Comparison of ENCODE assay signal across 20 cellular contexts in the genomic region with DNA sequence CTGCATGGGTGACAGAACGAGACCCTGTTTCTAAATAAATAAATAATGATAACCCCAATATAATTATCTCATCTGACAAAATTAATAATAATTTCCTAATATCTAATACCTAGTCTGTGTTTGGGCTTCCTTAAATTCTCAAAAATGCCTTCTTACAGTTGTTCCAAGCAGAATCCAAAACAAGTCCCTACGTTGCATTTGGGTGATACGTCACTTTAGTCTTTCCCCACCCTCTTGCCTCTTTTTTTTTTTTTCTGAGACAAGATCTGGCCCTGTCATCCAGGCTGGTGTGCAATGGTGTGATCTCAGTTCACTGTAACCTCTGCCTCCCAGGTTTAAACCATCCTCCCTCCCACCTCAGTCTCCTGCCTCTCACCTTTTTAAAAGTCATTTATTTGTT. TPM values are rescaled to one million over a fixed set of nuclear protein-coding genes. Genes with fewer than 3 reads are reported as not detected.
A peak's percentile ranks its signal among the peaks of the same experiment; 100 is the strongest.
DNase-seq lines count a peak whose midpoint lies in the region; ATAC-seq, FAIRE-seq and TF ChIP-seq lines count a peak whose summit lies in the region.
"Had no signal": no experiment of that assay in that cellular context is flagged by ENCODE, and none has a peak within 500 bp of the region (broad histone marks: within the 10 kb centered on the region; RNA-seq: fewer than 3 reads in every experiment).

No MANE protein-coding gene starts in this region.

- peaks cover 7% of the 10 kb centered on the region for H3K4me1 ChIP-seq in IMR-90 (ENCODE audit: control insufficient read depth, insufficient read depth, low read length)
- H3K4me1 ChIP-seq in K562 (replicated peaks in 1 of 2; ENCODE audit: control insufficient read depth in 2 of 2, insufficient read depth in 2 of 2, low read length in 2 of 2) = peaks cover 3 to 5% of the 10 kb centered on the region in 2 experiments; a peak in 3 of 5 replicates
- no peaks in the 10 kb centered on the region for H3K4me1 ChIP-seq in trophoblast cell (ENCODE audit: control insufficient read depth in 1 of 2, insufficient read depth in 2 of 2, low read length in 2 of 2)

- no peak overlapping the region for H3K4ac ChIP-seq in IMR-90 (ENCODE audit: low read depth, low read length)
- peak overlapping the region; percentile 75 for H3K4ac ChIP-seq in trophoblast cell (ENCODE audit: low read depth, low read length)

- H2BK15ac ChIP-seq in IMR-90 (ENCODE audit: low read depth, low read length) = no peak overlapping the region

- H2AFZ ChIP-seq in IMR-90 (replicated peaks; ENCODE audit: low read length, poor library complexity) (no peak overlapping the region), K562 (ENCODE audit: low read depth, low read length) (no peak overlapping the region), trophoblast cell (ENCODE audit: insufficient read depth, low read length, poor library complexity) (no peak overlapping the region)

- no peaks in the 10 kb centered on the region for H3K27me3 ChIP-seq in IMR-90 (ENCODE audit: control insufficient read depth, insufficient read depth, low read length)
- no peaks in the 10 kb centered on the region for H3K27me3 ChIP-seq in K562 (ENCODE audit: control insufficient read depth in 2 of 2, insufficient read depth in 2 of 2, low read length in 2 of 2)
- no peaks in the 10 kb centered on the region for H3K27me3 ChIP-seq in trophoblast cell (ENCODE audit: insufficient read depth, low read length)
- H3K27me3 ChIP-seq: BE2C had no signal

- dilution Hi-C loops in IMR-90 (cut with HindIII; ENCODE audit: low sequenced_read_pairs, unreplicated experiment) = no loop called here

- no CpG with 5 or more reads among the region's 3 CpGs for WGBS in IMR-90 (ENCODE audit: extremely low coverage in 2 of 2, insufficient read length in 1 of 2), 2 experiments
- WGBS in K562 (ENCODE audit: insufficient coverage, low coverage, missing lambda C conversion rate) = 43% methylated on average over 3 of the region's 3 CpGs
- WGBS in trophoblast cell (ENCODE audit: extremely low coverage, insufficient coverage, insufficient read length) = no CpG with 5 or more reads among the region's 3 CpGs

- no peak overlapping the region for H4K5ac ChIP-seq in IMR-90 (ENCODE audit: low read depth, low read length)

- H2BK120ac ChIP-seq in IMR-90 (ENCODE audit: low read depth, low read length) (no peak overlapping the region), trophoblast cell (ENCODE audit: insufficient read depth, low read length, poor library complexity) (no peak overlapping the region)

- ATAC-seq in IMR-90 (ENCODE audit: low read depth) (no peak), K562 (peak; percentile 89), GM18520 (IDR thresholded peaks at IDR 0.05; ENCODE audit: unreplicated experiment) (no peak)

- H3K36me3 ChIP-seq in IMR-90 (ENCODE audit: control insufficient read depth, insufficient read depth, low read length) (peaks cover 7% of the 10 kb centered on the region), K562 (ENCODE audit: control insufficient read depth, insufficient read depth, low read length) (peaks cover 17% of the 10 kb centered on the region), trophoblast cell (ENCODE audit: control insufficient read depth in 1 of 2, insufficient read depth in 2 of 2, low read length in 2 of 2) (peaks cover 4 to 9% of the 10 kb centered on the region in 2 experiments)

- H3K27ac ChIP-seq in IMR-90 (ENCODE audit: insufficient read depth, low read length) (no peak overlapping the region), K562 (ENCODE audit: extremely low read depth, low read depth, low read length) (peak overlapping the region; percentile 32; the same call in 1 of the 3 replicates), trophoblast cell (ENCODE audit: low read depth, low read length) (no peak overlapping the region)
- H3K27ac ChIP-seq: HL-60 had no signal

- TF ChIP-seq POLR2A in IMR-90 (IDR thresholded peaks at IDR 0.05; ENCODE audit: low read depth, low read length) (no peak), K562 (conservative IDR thresholded peaks at IDR 0.05) (no peak)

- H3K79me1 ChIP-seq in IMR-90 (ENCODE audit: low read depth in 1 of 2, low read length in 2 of 2) (peaks cover 31 to 62% of the 10 kb centered on the region in 2 experiments), trophoblast cell (ENCODE audit: low read length) (no peaks in the 10 kb centered on the region)

- H4K91ac ChIP-seq in IMR-90 (ENCODE audit: insufficient read depth, low read depth, low read length) = no peak overlapping the region
- no peak overlapping the region for H4K91ac ChIP-seq in trophoblast cell (ENCODE audit: low read depth, low read length)

- H3K4me3 ChIP-seq in IMR-90 (ENCODE audit: insufficient read depth, low read depth, low read length) (no peak overlapping the region), K562 (no peak overlapping the region), trophoblast cell (ENCODE audit: low read depth, low read length) (no peak overlapping the region)
- H3K4me3 ChIP-seq: HAP-1 had no signal

- H2AK9ac ChIP-seq in IMR-90 (replicated peaks; ENCODE audit: low read depth, low read length, poor library complexity) = no peak overlapping the region

- H3K23ac ChIP-seq in IMR-90 (ENCODE audit: low read depth, low read length) (peak overlapping the region; percentile 37; the same call in 1 of the 2 replicates), trophoblast cell (ENCODE audit: low read length) (no peak overlapping the region)

- H2BK12ac ChIP-seq in trophoblast cell (ENCODE audit: low read length) = no peak overlapping the region

- H4K8ac ChIP-seq in IMR-90 (ENCODE audit: low read depth in 2 of 2, low read length in 2 of 2) (no peak overlapping the region), trophoblast cell (ENCODE audit: low read depth, low read length) (no peak overlapping the region)

- H2BK5ac ChIP-seq in IMR-90 (ENCODE audit: low read depth, low read length, poor library complexity, severe bottlenecking) = no peak overlapping the region
- no peak overlapping the region for H2BK5ac ChIP-seq in trophoblast cell (ENCODE audit: low read depth, low read length, poor library complexity)

- H3K14ac ChIP-seq in IMR-90 (replicated peaks; ENCODE audit: low read depth, low read length) = no peak overlapping the region
- H3K14ac ChIP-seq in trophoblast cell (ENCODE audit: low read length) = no peak overlapping the region

- no peak overlapping the region for H3K9ac ChIP-seq in IMR-90 (ENCODE audit: low read depth, low read length)
- no peak overlapping the region for H3K9ac ChIP-seq in K562 (ENCODE audit: insufficient read depth in 1 of 2, low read depth in 2 of 2, low read length in 2 of 2)
- H3K9ac ChIP-seq in trophoblast cell (ENCODE audit: low read length) = no peak overlapping the region

- H3K9me1 ChIP-seq in IMR-90 (ENCODE audit: insufficient read depth, low read length) = peaks cover 11% of the 10 kb centered on the region
- H3K9me1 ChIP-seq in K562 (ENCODE audit: control insufficient read depth, insufficient read depth, low read length) = no peaks in the 10 kb centered on the region

- TF ChIP-seq EP300 in K562 (IDR thresholded peaks at IDR 0.05; ENCODE audit: low read length) = no peak; the same call in 1 of the 2 replicates

- H3K56ac ChIP-seq in IMR-90 (ENCODE audit: extremely low read depth, insufficient read depth, low read length) = no peak overlapping the region

- in situ Hi-C loops in IMR-90 (cut with MboI; ENCODE audit: low sequenced_read_pairs) = no loop called here
- in situ Hi-C loops in K562 (cut with MboI) = no loop called here

- peaks cover 3% of the 10 kb centered on the region; the same call in 1 of the 2 replicates for H4K20me1 ChIP-seq in IMR-90 (ENCODE audit: insufficient read depth, low read length)
- H4K20me1 ChIP-seq in K562 (replicated peaks; ENCODE audit: control insufficient read depth, insufficient read depth, low read length) = no peaks in the 10 kb centered on the region

- intact Hi-C loops in IMR-90 (cut with micrococcal nuclease) (no loop called here), K562 (cut with micrococcal nuclease) (no loop called here)

- CTCF ChIA-PET in IMR-90 (lab: Yijun Ruan, JAX) = no interaction called here
- CTCF ChIA-PET in K562 (lab: Yijun Ruan, JAX; ENCODE audit: low intra/inter-chr PET ratio) = no interaction called here

- H2BK20ac ChIP-seq in IMR-90 (ENCODE audit: low read depth, low read length) = no peak overlapping the region

- peaks cover 42% of the 10 kb centered on the region for H3K79me2 ChIP-seq in K562 (ENCODE audit: control insufficient read depth, insufficient read depth, low read length)
- peaks cover 5% of the 10 kb centered on the region for H3K79me2 ChIP-seq in trophoblast cell (ENCODE audit: control insufficient read depth, insufficient read depth, low read length, poor library complexity)

- no peaks in the 10 kb centered on the region for H3K9me3 ChIP-seq in IMR-90 (ENCODE audit: control insufficient read depth, insufficient read depth, low read length)
- no peaks in the 10 kb centered on the region for H3K9me3 ChIP-seq in K562 (replicated peaks; ENCODE audit: control insufficient read depth, insufficient read depth, low read depth, low read length)
- no peaks in the 10 kb centered on the region for H3K9me3 ChIP-seq in trophoblast cell (ENCODE audit: insufficient read depth, low read depth, low read length)
- H3K9me3 ChIP-seq: BE2C, Caco-2, HAP-1 had no signal

- POLR2A ChIA-PET in IMR-90 (lab: Charles Lee; ENCODE audit: unreplicated experiment) = no interaction called here
- POLR2A ChIA-PET in K562 (lab: Yijun Ruan, JAX) = no interaction called here

- H4K12ac ChIP-seq in trophoblast cell (ENCODE audit: low read depth, low read length) = no peak overlapping the region

- TF ChIP-seq CTCF in IMR-90 (conservative IDR thresholded peaks at IDR 0.05; ENCODE audit: low read depth, low read length) (no peak), K562 (IDR thresholded peaks at IDR 0.05 in 2 of 3, conservative IDR thresholded peaks at IDR 0.05 in 1 of 3; ENCODE audit: insufficient read depth in 2 of 3, low read depth in 1 of 3, low read length in 3 of 3) (no peak)

- H3K18ac ChIP-seq in IMR-90 (ENCODE audit: low read depth, low read length) (no peak overlapping the region), trophoblast cell (ENCODE audit: low read length) (no peak overlapping the region)

- H2AK5ac ChIP-seq in IMR-90 (ENCODE audit: low read depth, low read length) (no peak overlapping the region), trophoblast cell (ENCODE audit: low read length) (no peak overlapping the region)

- no peak for DNase-seq in IMR-90
- peak in 2 of 4 experiments; percentile 45 to 56 for DNase-seq in K562 (ENCODE audit: extremely low read depth in 1 of 4, low spot score in 3 of 4)
- DNase-seq in trophoblast cell = peak in 1 of 2 donors; percentile 27
- DNase-seq in activated T-cell treated with anti-CD3 and anti-CD28 coated beads, Interleukin-2, amount 50 U/mL, for 48 hours = no peak
- DNase-seq in NCI-H526 treated with DMSO at 0.1 percent for 48 hours (lab: John Stamatoyannopoulos, UW) = no peak
- DNase-seq: ACHN; BE2C; C1 segment of cervical spinal cord; Caco-2; CD4-positive, alpha-beta T cell; KG1 had no signal

- BruUV-seq in IMR-90 (replicated peaks; lab: Mats Ljungman, UMichigan) = no TSS peak
- BruUV-seq in K562 (replicated peaks; lab: Mats Ljungman, UMichigan) = no TSS peak

- H3K4me2 ChIP-seq in IMR-90 (ENCODE audit: low read depth, low read length) = no peak overlapping the region
- H3K4me2 ChIP-seq in K562 (ENCODE audit: insufficient read depth, low read length) = no peak overlapping the region
- no peak overlapping the region for H3K4me2 ChIP-seq in trophoblast cell (ENCODE audit: low read length)

- TF ChIP-seq RAD21 in IMR-90 (IDR thresholded peaks at IDR 0.05; ENCODE audit: low read length) = no peak
- no peak for TF ChIP-seq RAD21 in K562 (CRISPR knock-in tag; conservative IDR thresholded peaks at IDR 0.05 in 1 of 2, IDR thresholded peaks at IDR 0.05 in 1 of 2)

- FAIRE-seq in K562 (lab: Jason Lieb, UNC) = peak; percentile 84
- FAIRE-seq: A204.1, D721Med, G401.6, GM12891, H1, HTR-8/SVneo had no signal

RNA-seq across cellular contexts. Expression of gene VEZT, which starts 26.7 kb away (rescaled TPM):
- total RNA-seq in IMR-90 (2012; rRNA removed) = 83.6 and 90.2 TPM in 2 replicates
- polyA plus RNA-seq in IMR-90 (2012; rRNA removed) = 44.6 and 54.5 TPM in 2 replicates
- polyA plus RNA-seq in IMR-90 (2012; cell fraction: cytosol; rRNA removed) = 11.2 and 16.4 TPM in 2 replicates
- polyA plus RNA-seq in IMR-90 (2012; cell fraction: nucleus; rRNA removed; ENCODE audit: low replicate concordance) = 5.8 and 62.0 TPM in 2 replicates
- 54.4 and 119 TPM in 2 replicates for total RNA-seq in K562 (2011; cell fraction: chromatin; rRNA removed; ENCODE audit: low replicate concordance)
- 24.8 and 35.1 TPM in 2 replicates for total RNA-seq in K562 (2011; cell fraction: nucleolus; rRNA removed)
- 59.2 and 87.3 TPM in 2 replicates for total RNA-seq in K562 (2011; cell fraction: nucleoplasm; rRNA removed)
- total RNA-seq in K562 (2014; rRNA removed) = 23.1 and 23.8 TPM in 2 replicates
- 37.1 and 45.5 TPM in 2 replicates for total RNA-seq in K562 (2014; rRNA removed; fragmentation: Illumina TruSeq; extraction: Trizol)
- 39.1 and 44.8 TPM in 2 replicates for total RNA-seq in K562 (2015; rRNA removed; fragmentation: Illumina TruSeq; extraction: Trizol)
- total RNA-seq in K562 (2021) = 24.7 and 32.2 TPM in 2 replicates
- polyA plus RNA-seq in K562 (2011; rRNA removed) = 53.8 and 61.5 TPM in 2 replicates
- 17.8 and 22.4 TPM in 2 replicates for polyA plus RNA-seq in K562 (2011; cell fraction: cytosol; rRNA removed)
- 21.8 and 26.2 TPM in 2 replicates for polyA plus RNA-seq in K562 (2011; cell fraction: nucleus; rRNA removed)
- 21.8 and 28.0 TPM in 2 replicates for polyA plus RNA-seq in K562 (2012)
- polyA plus RNA-seq in K562 (2014; fragmentation: Illumina TruSeq; extraction: Trizol) = 33.2 and 44.2 TPM in 2 replicates
- 10 to 100 TPM; 16.1 to 29.1 TPM for polyA plus RNA-seq in K562 (2014; fragmentation: Nextera tagmentation; extraction: Ambion mirVana)
- polyA plus RNA-seq in K562 (2014; rRNA removed) = 27.6 and 32.6 TPM in 2 replicates
- 55.7 and 57.3 TPM in 2 replicates for polyA minus RNA-seq in K562 (2011; rRNA and poly(A)+ RNA removed)
- polyA minus RNA-seq in K562 (2011; cell fraction: cytosol; rRNA and poly(A)+ RNA removed) = 9.9 and 23.3 TPM in 2 replicates
- polyA minus RNA-seq in K562 (2011; cell fraction: nucleus; rRNA and poly(A)+ RNA removed) = 23.4 and 41.7 TPM in 2 replicates
- 72.0 and 72.3 TPM in 2 replicates for polyA plus RNA-seq in trophoblast cell (2013)

RNA-seq across cellular contexts. Expression of gene FGD6, which starts 27.1 kb away (rescaled TPM):
- total RNA-seq in IMR-90 (2012; rRNA removed) (9.5 and 9.7 TPM in 2 replicates), K562 (2014; rRNA removed) (4.7 and 6.4 TPM in 2 replicates), K562 (2014; rRNA removed; fragmentation: Illumina TruSeq; extraction: Trizol) (7.6 and 9.5 TPM in 2 replicates), K562 (2015; rRNA removed; fragmentation: Illumina TruSeq; extraction: Trizol) (10.0 and 11.1 TPM in 2 replicates), K562 (2021) (6.7 and 8.1 TPM in 2 replicates)
- polyA plus RNA-seq in IMR-90 (2012; rRNA removed) (2.0 and 2.6 TPM in 2 replicates), K562 (2011; rRNA removed) (4.3 and 5.8 TPM in 2 replicates), K562 (2014; fragmentation: Illumina TruSeq; extraction: Trizol) (4.6 and 5.5 TPM in 2 replicates), K562 (2014; fragmentation: Nextera tagmentation; extraction: Ambion mirVana) (1 to 10 TPM; 1.5 to 2.1 TPM), K562 (2014; rRNA removed) (4.9 and 5.0 TPM in 2 replicates)
- 0.42 and 0.52 TPM in 2 replicates for polyA plus RNA-seq in IMR-90 (2012; cell fraction: cytosol; rRNA removed)
- 1.0 and 11.0 TPM in 2 replicates for polyA plus RNA-seq in IMR-90 (2012; cell fraction: nucleus; rRNA removed; ENCODE audit: low replicate concordance)
- 12.9 and 34.3 TPM in 2 replicates for total RNA-seq in K562 (2011; cell fraction: chromatin; rRNA removed; ENCODE audit: low replicate concordance)
- total RNA-seq in K562 (2011; cell fraction: nucleolus; rRNA removed) = 5.8 and 8.0 TPM in 2 replicates
- 10.3 and 11.4 TPM in 2 replicates for total RNA-seq in K562 (2011; cell fraction: nucleoplasm; rRNA removed)
- polyA plus RNA-seq in K562 (2011; cell fraction: cytosol; rRNA removed) = 1.4 and 2.6 TPM in 2 replicates
- 3.3 and 5.2 TPM in 2 replicates for polyA plus RNA-seq in K562 (2011; cell fraction: nucleus; rRNA removed)
- polyA plus RNA-seq in K562 (2012) = 2.6 and 3.3 TPM in 2 replicates
- 17.9 and 23.0 TPM in 2 replicates for polyA minus RNA-seq in K562 (2011; rRNA and poly(A)+ RNA removed)
- polyA minus RNA-seq in K562 (2011; cell fraction: cytosol; rRNA and poly(A)+ RNA removed) = 6.0 and 10.7 TPM in 2 replicates
- polyA minus RNA-seq in K562 (2011; cell fraction: nucleus; rRNA and poly(A)+ RNA removed) = 7.0 and 11.2 TPM in 2 replicates
- 36.2 and 36.3 TPM in 2 replicates for polyA plus RNA-seq in trophoblast cell (2013)
